12 cellular contexts compared by ENCODE assay signal in the genomic region with DNA sequence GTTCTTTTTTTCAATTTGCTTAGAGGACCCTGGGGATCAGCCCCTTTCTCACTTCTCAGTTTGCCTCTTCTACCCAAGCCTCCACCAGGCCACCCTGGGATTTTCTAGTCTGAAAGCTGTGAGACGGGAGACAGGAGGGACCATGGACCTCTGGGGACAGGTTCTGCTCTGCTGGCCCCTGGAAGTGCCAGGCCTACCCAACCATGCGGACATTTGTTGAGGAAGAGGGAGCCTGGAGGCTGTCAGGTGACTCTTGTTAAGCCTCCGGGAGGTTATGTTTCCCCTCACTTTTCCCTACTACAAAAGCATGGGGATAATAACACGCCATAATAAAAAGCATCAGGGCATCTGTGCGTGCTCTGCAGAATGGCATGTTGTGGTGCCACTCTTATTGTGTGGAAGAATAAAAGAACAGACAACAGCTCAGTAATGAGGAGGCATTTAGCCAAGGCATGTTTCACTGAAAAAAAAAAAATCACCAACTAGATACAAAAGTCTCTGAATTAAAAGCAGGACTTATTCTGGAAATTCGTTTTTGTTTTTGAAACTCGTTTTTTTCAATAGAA. TPM values are rescaled to one million over a fixed set of nuclear protein-coding genes. Genes with fewer than 3 reads are reported as not detected.
DNase-seq lines count a peak whose midpoint lies in the region; TF ChIP-seq lines count a peak whose summit lies in the region.
"Had no signal": no experiment of that assay in that cellular context is flagged by ENCODE, and none has a peak within 500 bp of the region (broad histone marks: within the 10 kb centered on the region; RNA-seq: fewer than 3 reads in every experiment).

No MANE protein-coding gene starts in this region.

- H3K23ac ChIP-seq in trophoblast cell (ENCODE audit: low read length), result no peak overlapping the region

- H4K91ac ChIP-seq in trophoblast cell (ENCODE audit: low read depth, low read length), result peak overlapping the region; percentile 70

- H3K18ac ChIP-seq in trophoblast cell (ENCODE audit: low read length), result no peak overlapping the region

- H2BK12ac ChIP-seq in trophoblast cell (ENCODE audit: low read length), result peak overlapping the region; percentile 79

- TF ChIP-seq CTCF in OCI-LY3 (IDR thresholded peaks at IDR 0.05; ENCODE audit: low read depth, low read length), result no peak
- TF ChIP-seq CTCF in GM13976 (IDR thresholded peaks at IDR 0.05; ENCODE audit: borderline replicate concordance, control extremely low read depth, extremely low read depth, insufficient read depth, missing control alignments), result no peak

- H3K4ac ChIP-seq in trophoblast cell (ENCODE audit: low read depth, low read length), result no peak overlapping the region

- peaks cover 5% of the 10 kb centered on the region for H3K79me1 ChIP-seq in trophoblast cell (ENCODE audit: low read length)

- in situ Hi-C loops in GM13976 (cut with MboI; ENCODE audit: low sequenced_read_pairs, unreplicated experiment), result no loop called here

- H2AFZ ChIP-seq in OCI-LY3 (ENCODE audit: low read depth, low read length) (no peak overlapping the region), trophoblast cell (ENCODE audit: insufficient read depth, low read length, poor library complexity) (no peak overlapping the region)

- H3K79me2 ChIP-seq in OCI-LY3 (ENCODE audit: low read length) (no peaks in the 10 kb centered on the region), trophoblast cell (ENCODE audit: control insufficient read depth, insufficient read depth, low read length, poor library complexity) (peaks cover 2% of the 10 kb centered on the region)

- H4K8ac ChIP-seq in trophoblast cell (ENCODE audit: low read depth, low read length), result peak overlapping the region; percentile 58

- 63 to 73% methylated on average over 7 of the region's 7 CpGs for WGBS in esophagus, 2 donors
- WGBS in trophoblast cell (ENCODE audit: extremely low coverage, insufficient coverage, insufficient read length), result no CpG with 5 or more reads among the region's 7 CpGs

- no peak overlapping the region for H3K4me3 ChIP-seq in OCI-LY3 (ENCODE audit: low read length)
- no peak overlapping the region for H3K4me3 ChIP-seq in esophagus (ENCODE audit: low read depth in 1 of 2, low read length in 2 of 2)
- H3K4me3 ChIP-seq in trophoblast cell (ENCODE audit: low read depth, low read length), result no peak overlapping the region
- H3K4me3 ChIP-seq: ovary, SJSA1 had no signal

- H3K4me2 ChIP-seq in OCI-LY3 (ENCODE audit: low read length) (peak overlapping the region; percentile 39), trophoblast cell (ENCODE audit: low read length) (no peak overlapping the region)

- no peak overlapping the region for H2AK5ac ChIP-seq in trophoblast cell (ENCODE audit: low read length)

- no peaks in the 10 kb centered on the region for H3K9me3 ChIP-seq in OCI-LY3 (ENCODE audit: insufficient read depth, low read length)
- no peaks in the 10 kb centered on the region for H3K9me3 ChIP-seq in esophagus (ENCODE audit: control insufficient read depth in 2 of 2, insufficient read depth in 1 of 2, low read depth in 1 of 2, low read length in 1 of 2)
- H3K9me3 ChIP-seq in trophoblast cell (ENCODE audit: insufficient read depth, low read depth, low read length), result no peaks in the 10 kb centered on the region
- H3K9me3 ChIP-seq: ovary, SJSA1 had no signal

- peaks cover 35% of the 10 kb centered on the region for H3K27me3 ChIP-seq in OCI-LY3 (ENCODE audit: low read depth, low read length)
- H3K27me3 ChIP-seq in esophagus (ENCODE audit: control insufficient read depth in 1 of 2, insufficient read depth in 2 of 2, low read length in 2 of 2), result no peaks in the 10 kb centered on the region
- no peaks in the 10 kb centered on the region for H3K27me3 ChIP-seq in trophoblast cell (ENCODE audit: insufficient read depth, low read length)
- H3K27me3 ChIP-seq: ovary, SJSA1 had no signal

- no peak overlapping the region for H4K12ac ChIP-seq in trophoblast cell (ENCODE audit: low read depth, low read length)

- H2BK5ac ChIP-seq in trophoblast cell (ENCODE audit: low read depth, low read length, poor library complexity), result peak overlapping the region; percentile 61

- H3K4me1 ChIP-seq in OCI-LY3 (ENCODE audit: low read length), result peaks cover 25% of the 10 kb centered on the region
- no peaks in the 10 kb centered on the region for H3K4me1 ChIP-seq in esophagus (ENCODE audit: control insufficient read depth in 2 of 2, insufficient read depth in 2 of 2, low read length in 1 of 2)
- H3K4me1 ChIP-seq in trophoblast cell (ENCODE audit: control insufficient read depth in 1 of 2, insufficient read depth in 2 of 2, low read length in 2 of 2), result peaks cover 0 to 3% of the 10 kb centered on the region in 2 experiments
- H3K4me1 ChIP-seq: SJSA1 had no signal

- peak overlapping the region; percentile 58 for H2BK120ac ChIP-seq in trophoblast cell (ENCODE audit: insufficient read depth, low read length, poor library complexity)

- peak; percentile 51 for DNase-seq in COR-L47 (lab: John Stamatoyannopoulos, UW)
- no peak for DNase-seq in trophoblast cell
- DNase-seq in germinal center (ENCODE audit: low spot score), result no peak
- DNase-seq in amniotic stem cell (lab: John Stamatoyannopoulos, UW), result no peak
- DNase-seq in HuH-7.5 (ENCODE audit: low spot score), result no peak
- no peak for DNase-seq in GM13976 (ENCODE audit: low spot score)

- H3K36me3 ChIP-seq in OCI-LY3 (replicated peaks; ENCODE audit: low read depth, low read length) (no peaks in the 10 kb centered on the region), esophagus (ENCODE audit: control insufficient read depth in 2 of 2, insufficient read depth in 2 of 2, low read length in 1 of 2) (no peaks in the 10 kb centered on the region), trophoblast cell (ENCODE audit: control insufficient read depth in 1 of 2, insufficient read depth in 2 of 2, low read length in 2 of 2) (peaks cover 29 to 45% of the 10 kb centered on the region in 2 experiments)
- H3K36me3 ChIP-seq: ovary, SJSA1 had no signal

- H4K20me1 ChIP-seq in OCI-LY3 (ENCODE audit: insufficient read depth, low read length), result no peaks in the 10 kb centered on the region

- peak overlapping the region; percentile 11 for H3K14ac ChIP-seq in trophoblast cell (ENCODE audit: low read length)

- H3K27ac ChIP-seq in OCI-LY3 (ENCODE audit: low read length) (no peak overlapping the region), esophagus (ENCODE audit: low read depth in 2 of 2, low read length in 1 of 2) (peak overlapping the region; percentile 40 to 69), trophoblast cell (ENCODE audit: low read depth, low read length) (peak overlapping the region; percentile 68)
- H3K27ac ChIP-seq: ovary, SJSA1, VCaP had no signal

- no peak overlapping the region for H3K9ac ChIP-seq in OCI-LY3 (ENCODE audit: low read length)
- H3K9ac ChIP-seq in trophoblast cell (ENCODE audit: low read length), result no peak overlapping the region

RNA-seq across cellular contexts. Expression of a gene that starts 48.3 kb away (rescaled TPM):
- 1 to 10 TPM; 3.8 to 6.2 TPM for polyA plus RNA-seq in esophagus
- 1.2 and 1.3 TPM in 2 replicates for polyA plus RNA-seq in trophoblast cell (2013)
- polyA plus RNA-seq: CD14-positive monocyte had no signal
